ENCODE assay signal across 1 cellular context in the genomic region with DNA sequence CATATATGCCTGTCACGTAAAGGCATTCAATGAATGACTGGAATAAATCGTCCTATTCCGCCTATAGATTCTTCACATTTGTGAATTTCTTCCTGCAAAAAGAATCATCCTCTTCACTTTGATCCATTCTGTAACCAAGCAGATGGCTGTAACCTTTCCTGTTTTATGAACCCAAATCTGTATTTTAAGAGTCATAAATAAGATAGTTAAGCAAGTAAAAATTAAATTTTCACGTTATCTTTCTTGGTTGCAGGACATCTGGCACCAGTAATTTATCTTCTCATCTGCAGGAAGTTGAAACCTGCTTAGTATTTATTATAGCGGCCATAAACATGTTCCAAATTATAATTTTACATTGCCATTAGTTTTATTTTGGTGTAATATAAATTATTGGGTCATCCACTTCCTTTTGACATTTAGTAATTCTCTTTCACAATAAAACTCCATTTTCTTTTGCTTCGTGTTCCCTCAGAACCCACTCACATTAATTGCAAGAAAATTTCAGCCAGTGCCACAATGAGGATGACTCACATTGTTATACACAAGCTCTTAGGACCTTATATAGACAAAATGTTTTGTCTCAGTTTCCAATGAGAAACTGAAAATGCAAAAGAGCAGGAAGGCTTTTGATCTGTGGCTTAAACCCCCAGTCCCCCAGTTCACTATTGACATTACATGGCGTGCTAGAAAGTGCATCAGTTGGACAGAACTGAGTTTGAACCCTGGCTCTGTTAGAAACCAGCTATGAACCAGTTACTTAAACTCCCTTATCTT.
TF ChIP-seq lines count a peak whose summit lies in the region.

No MANE protein-coding gene starts in this region.

TF ChIP-seq in SK-N-SH treated with all-trans-retinoic acid at 6 μM for 48 hours, 23 proteins besides CTCF, POLR2A, EP300 and RAD21 (continued from another document):
- TF ChIP-seq, protein P1, sequence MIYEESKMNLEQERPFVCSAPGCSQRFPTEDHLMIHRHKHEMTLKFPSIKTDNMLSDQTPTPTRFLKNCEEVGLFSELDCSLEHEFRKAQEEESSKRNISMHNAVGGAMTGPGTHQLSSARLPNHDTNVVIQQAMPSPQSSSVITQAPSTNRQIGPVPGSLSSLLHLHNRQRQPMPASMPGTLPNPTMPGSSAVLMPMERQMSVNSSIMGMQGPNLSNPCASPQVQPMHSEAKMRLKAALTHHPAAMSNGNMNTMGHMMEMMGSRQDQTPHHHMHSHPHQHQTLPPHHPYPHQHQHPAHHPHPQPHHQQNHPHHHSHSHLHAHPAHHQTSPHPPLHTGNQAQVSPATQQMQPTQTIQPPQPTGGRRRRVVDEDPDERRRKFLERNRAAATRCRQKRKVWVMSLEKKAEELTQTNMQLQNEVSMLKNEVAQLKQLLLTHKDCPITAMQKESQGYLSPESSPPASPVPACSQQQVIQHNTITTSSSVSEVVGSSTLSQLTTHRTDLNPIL (CRISPR knock-in tag; IDR thresholded peaks at IDR 0.05; ENCODE audit: low read depth): peak; percentile 61
